ENCODE assay signal across 26 cellular contexts in genomic region chr7:117154721-117155120, GRCh38.
"Had no signal": no experiment of that assay in that cellular context is flagged by ENCODE, and none has a peak within 500 bp of the region (broad histone marks: within the 10 kb centered on the region; RNA-seq: fewer than 3 reads in every experiment).

No MANE protein-coding gene starts in this region.

- H3K4me2 ChIP-seq: neural progenitor cell had no signal

- H3K79me2 ChIP-seq: parathyroid adenoma had no signal

- H3K9ac ChIP-seq: neural progenitor cell, parathyroid adenoma had no signal

- ATAC-seq: left colon; left lung; lower lobe of right lung; natural killer cell; right cardiac atrium; sciatic nerve; stimulated activated effector memory CD8-positive, alpha-beta T cell treated with anti-CD3 and anti-CD28 coated beads, Interleukin-12 subunit alpha, Interleukin-12 subunit beta, amount 100 ng/mL, for 72 hours had no signal

- H2AFZ ChIP-seq: neural progenitor cell, parathyroid adenoma had no signal

- H3K4me3 ChIP-seq: left lung, lower lobe of right lung, neural progenitor cell, spleen, suprapubic skin, thoracic aorta, tibial artery, uterus had no signal

- H3K4me1 ChIP-seq: neural progenitor cell, uterus had no signal

- DNase-seq: hypothalamus; immature natural killer cell; kidney; left colon; left lung; lower lobe of right lung; mammary epithelial cell; mesenchymal stem cell; naive B cell; natural killer cell; nephron progenitor cell; occipital lobe; right cardiac atrium; small intestine; spleen; stimulated activated CD4-positive, alpha-beta T cell treated with anti-CD3 and anti-CD28 coated beads, Interleukin-4, amount 100 ng/mL, for 24 hours; stimulated activated naive CD4-positive, alpha-beta T cell; tibial artery; uterus had no signal

- H3K27me3 ChIP-seq: left lung, neural progenitor cell, neutrophil, spleen, suprapubic skin, tibial artery, uterus had no signal

- H3K9me3 ChIP-seq: left lung, lower lobe of right lung, neutrophil, spleen, suprapubic skin, thoracic aorta, tibial artery, uterus had no signal

- H3K27ac ChIP-seq: left lung, lower lobe of right lung, neural progenitor cell, neutrophil, parathyroid adenoma, spleen, suprapubic skin, thoracic aorta, tibial artery, uterus had no signal

- H3K36me3 ChIP-seq: lower lobe of right lung, neural progenitor cell, neutrophil, spleen, suprapubic skin, thoracic aorta, tibial artery, uterus had no signal
